Comparison of ENCODE assay signal across 1 cellular context in genomic region chrX:50431623-50432022, GRCh38.
TF ChIP-seq lines count a peak whose summit lies in the region.

No MANE protein-coding gene starts in this region.

TF ChIP-seq in HepG2, 621 proteins besides CTCF, POLR2A, EP300 and RAD21 (continued from another document and continues in another):
- TF ChIP-seq ZNF142 (CRISPR knock-in tag; IDR thresholded peaks at IDR 0.05) (no peak), KLF12 (CRISPR knock-in tag; IDR thresholded peaks at IDR 0.05; ENCODE audit: borderline replicate concordance) (no peak), ZNF788 (CRISPR knock-in tag; IDR thresholded peaks at IDR 0.05; ENCODE audit: borderline replicate concordance) (no peak), KMT2B (CRISPR knock-in tag; IDR thresholded peaks at IDR 0.05) (0 out of 2 replicates have a peak, but pooled peaks have one; percentile 16), ZBTB14 (CRISPR knock-in tag; IDR thresholded peaks at IDR 0.05) (no peak), ZNF773 (CRISPR knock-in tag; IDR thresholded peaks at IDR 0.05; ENCODE audit: borderline replicate concordance) (no peak), ZNF713 (CRISPR knock-in tag; IDR thresholded peaks at IDR 0.05) (no peak), ZFP41 (CRISPR knock-in tag; IDR thresholded peaks at IDR 0.05; ENCODE audit: borderline replicate concordance) (no peak), IRF2 (CRISPR knock-in tag; IDR thresholded peaks at IDR 0.05) (no peak), ZNF20 (CRISPR knock-in tag; IDR thresholded peaks at IDR 0.05) (no peak), SCMH1 (CRISPR knock-in tag; IDR thresholded peaks at IDR 0.05; ENCODE audit: borderline replicate concordance) (no peak), ZFP90 (CRISPR knock-in tag; IDR thresholded peaks at IDR 0.05; ENCODE audit: borderline replicate concordance) (no peak), RCOR2 (CRISPR knock-in tag; IDR thresholded peaks at IDR 0.05) (peak; percentile 92), ZMYM2 (CRISPR knock-in tag; IDR thresholded peaks at IDR 0.05) (no peak), TRIM24 (CRISPR knock-in tag; IDR thresholded peaks at IDR 0.05) (no peak), KDM3A (CRISPR knock-in tag; IDR thresholded peaks at IDR 0.05; ENCODE audit: low read depth) (no peak), TP53 (CRISPR knock-in tag; conservative IDR thresholded peaks at IDR 0.05) (no peak), ZNF256 (CRISPR knock-in tag; conservative IDR thresholded peaks at IDR 0.05) (no peak), ZNF614 (CRISPR knock-in tag; IDR thresholded peaks at IDR 0.05; ENCODE audit: borderline replicate concordance) (no peak), NFRKB (IDR thresholded peaks at IDR 0.05) (no peak), ZSCAN9 (CRISPR knock-in tag; IDR thresholded peaks at IDR 0.05; ENCODE audit: borderline replicate concordance) (no peak), ZFYVE20 (CRISPR knock-in tag; IDR thresholded peaks at IDR 0.05; ENCODE audit: borderline replicate concordance, low read depth) (no peak), FOXJ3 (CRISPR knock-in tag; IDR thresholded peaks at IDR 0.05; ENCODE audit: borderline replicate concordance) (no peak), ZBTB2 (CRISPR knock-in tag; IDR thresholded peaks at IDR 0.05; ENCODE audit: low read depth) (no peak), FOXA1 (IDR thresholded peaks at IDR 0.05) (no peak), FOXA1 (CRISPR knock-in tag; IDR thresholded peaks at IDR 0.05) (peak; percentile 81), ATRX (CRISPR knock-in tag; IDR thresholded peaks at IDR 0.05; ENCODE audit: borderline replicate concordance) (no peak), HDAC2 (CRISPR knock-in tag; IDR thresholded peaks at IDR 0.05) (peak; percentile 83), ZBTB42 (CRISPR knock-in tag; IDR thresholded peaks at IDR 0.05) (no peak), KDM4B (CRISPR knock-in tag; IDR thresholded peaks at IDR 0.05) (no peak), ZSCAN20 (CRISPR knock-in tag; IDR thresholded peaks at IDR 0.05; ENCODE audit: borderline replicate concordance) (no peak), ELF3 (CRISPR knock-in tag; IDR thresholded peaks at IDR 0.05) (peak; percentile 19; the same call in 1 of the 2 replicates), MAZ (IDR thresholded peaks at IDR 0.05; ENCODE audit: borderline replicate concordance, low read depth, low read length) (no peak), MAZ (CRISPR knock-in tag; IDR thresholded peaks at IDR 0.05; ENCODE audit: low read depth) (no peak), POLR2AphosphoS2 (IDR thresholded peaks at IDR 0.05; ENCODE audit: low read depth, low read length) (no peak), AKAP8 (CRISPR knock-in tag; IDR thresholded peaks at IDR 0.05) (no peak), ZNF775 (CRISPR knock-in tag; IDR thresholded peaks at IDR 0.05; ENCODE audit: borderline replicate concordance) (no peak), ZNF556 (CRISPR knock-in tag; IDR thresholded peaks at IDR 0.05; ENCODE audit: borderline replicate concordance) (no peak), THYN1 (CRISPR knock-in tag; IDR thresholded peaks at IDR 0.05; ENCODE audit: borderline replicate concordance, low read depth) (no peak), WIZ (CRISPR knock-in tag; IDR thresholded peaks at IDR 0.05) (no peak)
- TF ChIP-seq, protein P1, sequence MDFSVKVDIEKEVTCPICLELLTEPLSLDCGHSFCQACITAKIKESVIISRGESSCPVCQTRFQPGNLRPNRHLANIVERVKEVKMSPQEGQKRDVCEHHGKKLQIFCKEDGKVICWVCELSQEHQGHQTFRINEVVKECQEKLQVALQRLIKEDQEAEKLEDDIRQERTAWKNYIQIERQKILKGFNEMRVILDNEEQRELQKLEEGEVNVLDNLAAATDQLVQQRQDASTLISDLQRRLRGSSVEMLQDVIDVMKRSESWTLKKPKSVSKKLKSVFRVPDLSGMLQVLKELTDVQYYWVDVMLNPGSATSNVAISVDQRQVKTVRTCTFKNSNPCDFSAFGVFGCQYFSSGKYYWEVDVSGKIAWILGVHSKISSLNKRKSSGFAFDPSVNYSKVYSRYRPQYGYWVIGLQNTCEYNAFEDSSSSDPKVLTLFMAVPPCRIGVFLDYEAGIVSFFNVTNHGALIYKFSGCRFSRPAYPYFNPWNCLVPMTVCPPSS (IDR thresholded peaks at IDR 0.05) = no peak
- TF ChIP-seq, protein P2, sequence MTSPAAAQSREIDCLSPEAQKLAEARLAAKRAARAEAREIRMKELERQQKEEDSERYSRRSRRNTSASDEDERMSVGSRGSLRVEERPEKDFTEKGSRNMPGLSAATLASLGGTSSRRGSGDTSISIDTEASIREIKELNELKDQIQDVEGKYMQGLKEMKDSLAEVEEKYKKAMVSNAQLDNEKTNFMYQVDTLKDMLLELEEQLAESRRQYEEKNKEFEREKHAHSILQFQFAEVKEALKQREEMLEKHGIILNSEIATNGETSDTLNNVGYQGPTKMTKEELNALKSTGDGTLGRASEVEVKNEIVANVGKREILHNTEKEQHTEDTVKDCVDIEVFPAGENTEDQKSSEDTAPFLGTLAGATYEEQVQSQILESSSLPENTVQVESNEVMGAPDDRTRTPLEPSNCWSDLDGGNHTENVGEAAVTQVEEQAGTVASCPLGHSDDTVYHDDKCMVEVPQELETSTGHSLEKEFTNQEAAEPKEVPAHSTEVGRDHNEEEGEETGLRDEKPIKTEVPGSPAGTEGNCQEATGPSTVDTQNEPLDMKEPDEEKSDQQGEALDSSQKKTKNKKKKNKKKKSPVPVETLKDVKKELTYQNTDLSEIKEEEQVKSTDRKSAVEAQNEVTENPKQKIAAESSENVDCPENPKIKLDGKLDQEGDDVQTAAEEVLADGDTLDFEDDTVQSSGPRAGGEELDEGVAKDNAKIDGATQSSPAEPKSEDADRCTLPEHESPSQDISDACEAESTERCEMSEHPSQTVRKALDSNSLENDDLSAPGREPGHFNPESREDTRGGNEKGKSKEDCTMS (CRISPR knock-in tag; conservative IDR thresholded peaks at IDR 0.05) = no peak
- TF ChIP-seq, protein P3, sequence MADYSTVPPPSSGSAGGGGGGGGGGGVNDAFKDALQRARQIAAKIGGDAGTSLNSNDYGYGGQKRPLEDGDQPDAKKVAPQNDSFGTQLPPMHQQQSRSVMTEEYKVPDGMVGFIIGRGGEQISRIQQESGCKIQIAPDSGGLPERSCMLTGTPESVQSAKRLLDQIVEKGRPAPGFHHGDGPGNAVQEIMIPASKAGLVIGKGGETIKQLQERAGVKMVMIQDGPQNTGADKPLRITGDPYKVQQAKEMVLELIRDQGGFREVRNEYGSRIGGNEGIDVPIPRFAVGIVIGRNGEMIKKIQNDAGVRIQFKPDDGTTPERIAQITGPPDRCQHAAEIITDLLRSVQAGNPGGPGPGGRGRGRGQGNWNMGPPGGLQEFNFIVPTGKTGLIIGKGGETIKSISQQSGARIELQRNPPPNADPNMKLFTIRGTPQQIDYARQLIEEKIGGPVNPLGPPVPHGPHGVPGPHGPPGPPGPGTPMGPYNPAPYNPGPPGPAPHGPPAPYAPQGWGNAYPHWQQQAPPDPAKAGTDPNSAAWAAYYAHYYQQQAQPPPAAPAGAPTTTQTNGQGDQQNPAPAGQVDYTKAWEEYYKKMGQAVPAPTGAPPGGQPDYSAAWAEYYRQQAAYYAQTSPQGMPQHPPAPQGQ (CRISPR knock-in tag; IDR thresholded peaks at IDR 0.05; ENCODE audit: borderline replicate concordance) = no peak
- TF ChIP-seq, protein P4, sequence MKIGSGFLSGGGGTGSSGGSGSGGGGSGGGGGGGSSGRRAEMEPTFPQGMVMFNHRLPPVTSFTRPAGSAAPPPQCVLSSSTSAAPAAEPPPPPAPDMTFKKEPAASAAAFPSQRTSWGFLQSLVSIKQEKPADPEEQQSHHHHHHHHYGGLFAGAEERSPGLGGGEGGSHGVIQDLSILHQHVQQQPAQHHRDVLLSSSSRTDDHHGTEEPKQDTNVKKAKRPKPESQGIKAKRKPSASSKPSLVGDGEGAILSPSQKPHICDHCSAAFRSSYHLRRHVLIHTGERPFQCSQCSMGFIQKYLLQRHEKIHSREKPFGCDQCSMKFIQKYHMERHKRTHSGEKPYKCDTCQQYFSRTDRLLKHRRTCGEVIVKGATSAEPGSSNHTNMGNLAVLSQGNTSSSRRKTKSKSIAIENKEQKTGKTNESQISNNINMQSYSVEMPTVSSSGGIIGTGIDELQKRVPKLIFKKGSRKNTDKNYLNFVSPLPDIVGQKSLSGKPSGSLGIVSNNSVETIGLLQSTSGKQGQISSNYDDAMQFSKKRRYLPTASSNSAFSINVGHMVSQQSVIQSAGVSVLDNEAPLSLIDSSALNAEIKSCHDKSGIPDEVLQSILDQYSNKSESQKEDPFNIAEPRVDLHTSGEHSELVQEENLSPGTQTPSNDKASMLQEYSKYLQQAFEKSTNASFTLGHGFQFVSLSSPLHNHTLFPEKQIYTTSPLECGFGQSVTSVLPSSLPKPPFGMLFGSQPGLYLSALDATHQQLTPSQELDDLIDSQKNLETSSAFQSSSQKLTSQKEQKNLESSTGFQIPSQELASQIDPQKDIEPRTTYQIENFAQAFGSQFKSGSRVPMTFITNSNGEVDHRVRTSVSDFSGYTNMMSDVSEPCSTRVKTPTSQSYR (CRISPR knock-in tag; IDR thresholded peaks at IDR 0.05; ENCODE audit: borderline replicate concordance) = no peak
- TF ChIP-seq, protein P5, sequence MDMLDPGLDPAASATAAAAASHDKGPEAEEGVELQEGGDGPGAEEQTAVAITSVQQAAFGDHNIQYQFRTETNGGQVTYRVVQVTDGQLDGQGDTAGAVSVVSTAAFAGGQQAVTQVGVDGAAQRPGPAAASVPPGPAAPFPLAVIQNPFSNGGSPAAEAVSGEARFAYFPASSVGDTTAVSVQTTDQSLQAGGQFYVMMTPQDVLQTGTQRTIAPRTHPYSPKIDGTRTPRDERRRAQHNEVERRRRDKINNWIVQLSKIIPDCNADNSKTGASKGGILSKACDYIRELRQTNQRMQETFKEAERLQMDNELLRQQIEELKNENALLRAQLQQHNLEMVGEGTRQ (IDR thresholded peaks at IDR 0.05; ENCODE audit: low read depth, low read length) = no peak
- TF ChIP-seq, protein P5 (CRISPR knock-in tag; IDR thresholded peaks at IDR 0.05; ENCODE audit: borderline replicate concordance) = no peak
